Comparison of ENCODE assay signal across 1 cellular context in the genomic region with DNA sequence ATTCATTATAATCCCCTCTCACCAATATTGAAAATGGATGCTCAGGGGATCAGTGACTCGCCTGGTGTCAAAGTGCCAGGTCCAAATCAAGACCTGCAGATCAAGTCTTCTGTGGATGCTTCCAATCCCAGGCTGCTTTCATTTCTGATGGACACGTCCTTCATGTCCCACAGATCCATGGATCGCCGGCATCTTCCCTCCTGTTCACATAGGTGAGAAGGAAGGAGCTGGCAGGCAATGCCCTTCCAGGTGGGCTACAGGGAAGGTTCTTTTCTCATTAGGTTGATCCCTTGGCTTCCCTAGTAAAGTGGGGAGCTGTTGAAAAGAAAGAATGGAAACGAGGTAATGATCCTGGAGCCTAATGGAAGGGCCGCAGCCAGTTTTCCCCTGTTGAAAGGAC.
TF ChIP-seq lines count a peak whose summit lies in the region.

No MANE protein-coding gene starts in this region.

TF ChIP-seq in HepG2, 621 proteins besides CTCF, POLR2A, EP300 and RAD21:
- TF ChIP-seq GTF3A (CRISPR knock-in tag; conservative IDR thresholded peaks at IDR 0.05) = no peak
- no peak for TF ChIP-seq ZFY (CRISPR knock-in tag; IDR thresholded peaks at IDR 0.05)
- TF ChIP-seq HOXD1 (CRISPR knock-in tag; IDR thresholded peaks at IDR 0.05) = no peak
- TF ChIP-seq POLR2AphosphoS5 (IDR thresholded peaks at IDR 0.05; ENCODE audit: low read depth, low read length) = no peak
- TF ChIP-seq RBAK (CRISPR knock-in tag; IDR thresholded peaks at IDR 0.05) = no peak
- TF ChIP-seq, protein P1, sequence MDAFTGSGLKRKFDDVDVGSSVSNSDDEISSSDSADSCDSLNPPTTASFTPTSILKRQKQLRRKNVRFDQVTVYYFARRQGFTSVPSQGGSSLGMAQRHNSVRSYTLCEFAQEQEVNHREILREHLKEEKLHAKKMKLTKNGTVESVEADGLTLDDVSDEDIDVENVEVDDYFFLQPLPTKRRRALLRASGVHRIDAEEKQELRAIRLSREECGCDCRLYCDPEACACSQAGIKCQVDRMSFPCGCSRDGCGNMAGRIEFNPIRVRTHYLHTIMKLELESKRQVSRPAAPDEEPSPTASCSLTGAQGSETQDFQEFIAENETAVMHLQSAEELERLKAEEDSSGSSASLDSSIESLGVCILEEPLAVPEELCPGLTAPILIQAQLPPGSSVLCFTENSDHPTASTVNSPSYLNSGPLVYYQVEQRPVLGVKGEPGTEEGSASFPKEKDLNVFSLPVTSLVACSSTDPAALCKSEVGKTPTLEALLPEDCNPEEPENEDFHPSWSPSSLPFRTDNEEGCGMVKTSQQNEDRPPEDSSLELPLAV (CRISPR knock-in tag; conservative IDR thresholded peaks at IDR 0.05; ENCODE audit: low read depth) = no peak
- TF ChIP-seq, protein P2, sequence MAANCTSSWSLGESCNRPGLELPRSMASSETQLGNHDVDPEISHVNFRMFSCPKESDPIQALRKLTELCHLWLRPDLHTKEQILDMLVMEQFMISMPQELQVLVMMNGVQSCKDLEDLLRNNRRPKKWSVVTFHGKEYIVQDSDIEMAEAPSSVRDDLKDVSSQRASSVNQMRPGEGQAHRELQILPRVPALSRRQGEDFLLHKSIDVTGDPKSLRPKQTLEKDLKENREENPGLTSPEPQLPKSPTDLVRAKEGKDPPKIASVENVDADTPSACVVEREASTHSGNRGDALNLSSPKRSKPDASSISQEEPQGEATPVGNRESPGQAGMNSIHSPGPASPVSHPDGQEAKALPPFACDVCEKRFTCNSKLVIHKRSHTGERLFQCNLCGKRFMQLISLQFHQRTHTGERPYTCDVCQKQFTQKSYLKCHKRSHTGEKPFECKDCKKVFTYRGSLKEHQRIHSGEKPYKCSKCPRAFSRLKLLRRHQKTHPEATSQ (CRISPR knock-in tag; IDR thresholded peaks at IDR 0.05; ENCODE audit: borderline replicate concordance) = no peak
- no peak for TF ChIP-seq ZNF260 (CRISPR knock-in tag; IDR thresholded peaks at IDR 0.05; ENCODE audit: borderline replicate concordance, low read depth)
- TF ChIP-seq NFYC (CRISPR knock-in tag; IDR thresholded peaks at IDR 0.05) = no peak
- no peak for TF ChIP-seq ZNF274 (CRISPR knock-in tag; IDR thresholded peaks at IDR 0.05)
- no peak for TF ChIP-seq BORCS8-MEF2B (CRISPR knock-in tag; IDR thresholded peaks at IDR 0.05)
- no peak for TF ChIP-seq ZNF205 (CRISPR knock-in tag; IDR thresholded peaks at IDR 0.05)
- TF ChIP-seq, protein P3, sequence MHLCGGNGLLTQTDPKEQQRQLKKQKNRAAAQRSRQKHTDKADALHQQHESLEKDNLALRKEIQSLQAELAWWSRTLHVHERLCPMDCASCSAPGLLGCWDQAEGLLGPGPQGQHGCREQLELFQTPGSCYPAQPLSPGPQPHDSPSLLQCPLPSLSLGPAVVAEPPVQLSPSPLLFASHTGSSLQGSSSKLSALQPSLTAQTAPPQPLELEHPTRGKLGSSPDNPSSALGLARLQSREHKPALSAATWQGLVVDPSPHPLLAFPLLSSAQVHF (CRISPR knock-in tag; IDR thresholded peaks at IDR 0.05) = no peak
- no peak for TF ChIP-seq RXRA (CRISPR knock-in tag; IDR thresholded peaks at IDR 0.05)
- no peak for TF ChIP-seq RXRB (CRISPR knock-in tag; IDR thresholded peaks at IDR 0.05; ENCODE audit: borderline replicate concordance)
- TF ChIP-seq RFX1 (IDR thresholded peaks at IDR 0.05) = no peak
- no peak for TF ChIP-seq ZNF607 (CRISPR knock-in tag; IDR thresholded peaks at IDR 0.05; ENCODE audit: borderline replicate concordance)
- no peak for TF ChIP-seq ZSCAN31 (CRISPR knock-in tag; IDR thresholded peaks at IDR 0.05; ENCODE audit: low read depth)
